25 cellular contexts compared by ENCODE assay signal in genomic region chr17:79098282-79098867, GRCh38. TPM values are rescaled to one million over a fixed set of nuclear protein-coding genes. Genes with fewer than 3 reads are reported as not detected.
DNase-seq lines count a peak whose midpoint lies in the region; ATAC-seq and TF ChIP-seq lines count a peak whose summit lies in the region.
"Had no signal": no experiment of that assay in that cellular context is flagged by ENCODE, and none has a peak within 500 bp of the region (broad histone marks: within the 10 kb centered on the region; RNA-seq: fewer than 3 reads in every experiment).

No MANE protein-coding gene starts in this region.

- H4K91ac ChIP-seq in neuronal stem cell (ENCODE audit: low read depth, low read length, poor library complexity): peak overlapping the region; percentile 24

- no CpG with 5 or more reads among the region's 16 CpGs for WGBS in neuronal stem cell (ENCODE audit: extremely low coverage in 2 of 2, insufficient read length in 2 of 2, insufficient replicate concordance in 1 of 2), 2 donors
- 25% methylated on average over 16 of the region's 16 CpGs for WGBS in GM23248 (ENCODE audit: low coverage in 1 of 2, low lambda C conversion rate in 2 of 2, missing lambda C conversion rate in 2 of 2), 2 experiments
- WGBS in prostate gland: 39% methylated on average over 16 of the region's 16 CpGs

- H3K4ac ChIP-seq in neuronal stem cell (ENCODE audit: low read length): no peak overlapping the region

- CTCF ChIA-PET in Caco-2 (lab: Charles Lee): interaction anchor here (0.6 kb wide), 1 partner anchor 526 kb away, joined by 3 read pairs; no protein-coding TSS in a partner anchor
- CTCF ChIA-PET in WTC11 (lab: Charles Lee): interaction anchor here (1.5 to 3.0 kb wide), 7 partner anchors 11 to 295 kb away, joined by 5 to 33 read pairs (median 7); no protein-coding TSS in a partner anchor

- H3K4me2 ChIP-seq in neuronal stem cell (ENCODE audit: insufficient read depth, low read length, poor library complexity, severe bottlenecking) (no peak overlapping the region), GM23248 (ENCODE audit: unreplicated experiment) (no peak overlapping the region)
- H3K4me2 ChIP-seq: A549; BLaER1 treated with 17β-estradiol and CSF1 and Interleukin-3, amounts not matched to agents 10 nM and 100 nM; KMS-11 had no signal

- peak overlapping the region; percentile 19 for H2BK5ac ChIP-seq in neuronal stem cell (ENCODE audit: low read length)

- H3K4me1 Mint-ChIP-seq in Caco-2 (ENCODE audit: low read depth, unreplicated experiment) (no peaks in the 10 kb centered on the region), WTC11 (peaks cover 7% of the 10 kb centered on the region)

- BruUV-seq in Caco-2 (replicated peaks; lab: Mats Ljungman, UMichigan): no TSS peak

- H3K79me2 ChIP-seq in GM23248 (ENCODE audit: insufficient read depth): no peaks in the 10 kb centered on the region

- H2AFZ ChIP-seq in neuronal stem cell (ENCODE audit: low read length) (no peak overlapping the region), GM23248 (no peak overlapping the region)

- no peaks in the 10 kb centered on the region for H3K79me1 ChIP-seq in neuronal stem cell (ENCODE audit: low read depth, low read length)

- peak overlapping the region; percentile 17 for H3K14ac ChIP-seq in neuronal stem cell (ENCODE audit: low read length)

- intact Hi-C loops in Caco-2 (cut with micrococcal nuclease; ENCODE audit: unreplicated experiment) (no loop called here), prostate gland (cut with DNase I) (no loop called here)

- H3K9me3 ChIP-seq in Caco-2: no peaks in the 10 kb centered on the region
- H3K9me3 ChIP-seq in neuronal stem cell (replicated peaks in 1 of 2; ENCODE audit: control insufficient read depth in 2 of 2, insufficient read depth in 1 of 2, low read depth in 1 of 2, low read length in 2 of 2): no peaks in the 10 kb centered on the region
- H3K9me3 ChIP-seq in GM23248 (ENCODE audit: low read depth): no peaks in the 10 kb centered on the region
- H3K9me3 ChIP-seq in prostate gland: no peaks in the 10 kb centered on the region
- H3K9me3 ChIP-seq: A549; BLaER1 treated with 17β-estradiol and CSF1 and Interleukin-3, amounts not matched to agents 10 nM and 100 nM; SJCRH30 had no signal

- no peaks in the 10 kb centered on the region for H3K36me3 Mint-ChIP-seq in Caco-2 (ENCODE audit: insufficient read depth, unreplicated experiment)
- no peaks in the 10 kb centered on the region for H3K36me3 Mint-ChIP-seq in WTC11
- H3K36me3 Mint-ChIP-seq: IgD-negative memory B cell had no signal

- H3K27me3 Mint-ChIP-seq in Caco-2 (ENCODE audit: insufficient read depth, unreplicated experiment) (peaks cover 16% of the 10 kb centered on the region), WTC11 (ENCODE audit: low read depth) (no peaks in the 10 kb centered on the region; the same call in 1 of the 2 replicates)

- H3K18ac ChIP-seq in neuronal stem cell (ENCODE audit: low read length): peak overlapping the region; percentile 83

- H2BK12ac ChIP-seq in neuronal stem cell (ENCODE audit: low read length): no peak overlapping the region

- H3K4me3 ChIP-seq in Caco-2 (ENCODE audit: low read depth, low read length) (no peak overlapping the region), H7 (ENCODE audit: insufficient read depth, low read depth, low read length) (no peak overlapping the region), neuronal stem cell (ENCODE audit: low read length in 2 of 2) (no peak overlapping the region), GM23248 (no peak overlapping the region), prostate gland (no peak overlapping the region)
- H3K4me3 ChIP-seq: A549; BLaER1 treated with 17β-estradiol and CSF1 and Interleukin-3, amounts not matched to agents 10 nM and 100 nM; GM12878; SJCRH30 had no signal

- DNase-seq in Caco-2 (peak in 1 of 2 experiments; percentile 27), H7 (peak; percentile 80), WTC11 (ENCODE audit: low spot score) (peak; percentile 47), neuronal stem cell (ENCODE audit: low spot score) (no peak), GM23248 (no peak), prostate gland (ENCODE audit: low spot score) (no peak)
- DNase-seq: AML-193; CD4-positive, alpha-beta T cell; GDM1; HFFc6; NCI-H1048; NCI-H1417 treated with DMSO at 0.1 percent for 48 hours; NCI-H187 treated with DMSO at 0.1 percent for 48 hours; NCI-H2107; NCI-H524; NCI-H774; PC-3; SJCRH30 had no signal

- H3K9me3 Mint-ChIP-seq in Caco-2 (ENCODE audit: unreplicated experiment) (no peaks in the 10 kb centered on the region), WTC11 (no peaks in the 10 kb centered on the region)
- H3K9me3 Mint-ChIP-seq: CD4-positive, alpha-beta T cell; HFFc6 had no signal

- H3K4me1 ChIP-seq in Caco-2 (no peaks in the 10 kb centered on the region; the same call in 1 of the 2 replicates), neuronal stem cell (ENCODE audit: control insufficient read depth in 2 of 2, insufficient read depth in 1 of 2, low read depth in 1 of 2, low read length in 2 of 2) (peaks cover 0 to 12% of the 10 kb centered on the region in 2 donors), GM23248 (ENCODE audit: insufficient read depth) (no peaks in the 10 kb centered on the region), prostate gland (replicated peaks) (peaks cover 7% of the 10 kb centered on the region)

- H3K27me3 ChIP-seq in Caco-2 (replicated peaks; ENCODE audit: control insufficient read depth, insufficient read depth, low read length) (0 out of 2 replicates have a peak, but pooled peaks cover 1% of the 10 kb centered on the region), H7 (ENCODE audit: control insufficient read depth, insufficient read depth, low read length) (no peaks in the 10 kb centered on the region), neuronal stem cell (ENCODE audit: control insufficient read depth in 3 of 3, insufficient read depth in 3 of 3, low read depth in 1 of 3, low read length in 3 of 3) (peaks cover 0 to 67% (median 2%) of the 10 kb centered on the region in 3 experiments), GM23248 (replicated peaks; ENCODE audit: insufficient read depth) (peaks cover 18% of the 10 kb centered on the region), prostate gland (replicated peaks; ENCODE audit: insufficient read depth) (peaks cover 34% of the 10 kb centered on the region)

- H2BK15ac ChIP-seq in neuronal stem cell (ENCODE audit: low read length): peak overlapping the region; percentile 7

- no peak overlapping the region for H3K9ac ChIP-seq in neuronal stem cell (ENCODE audit: low read depth, low read length, poor library complexity)
- H3K9ac ChIP-seq in GM23248: no peak overlapping the region
- H3K9ac ChIP-seq: BLaER1 treated with 17β-estradiol and CSF1 and Interleukin-3, amounts not matched to agents 10 nM and 100 nM; KMS-11 had no signal

- no peak overlapping the region for H4K8ac ChIP-seq in neuronal stem cell (ENCODE audit: low read depth, low read length)

- TF ChIP-seq CTCF in Caco-2 (IDR thresholded peaks at IDR 0.05; ENCODE audit: insufficient read depth in 1 of 2, low read depth in 1 of 2, low read length in 1 of 2, severe bottlenecking in 1 of 2, unreplicated experiment in 1 of 2): no peak
- no peak for TF ChIP-seq CTCF in WTC11 (IDR thresholded peaks at IDR 0.05)
- no peak for TF ChIP-seq CTCF in prostate gland (IDR thresholded peaks at IDR 0.05)

- no peaks in the 10 kb centered on the region for H3F3A ChIP-seq in GM23248 (ENCODE audit: insufficient read depth)

- POLR2A ChIA-PET in Caco-2 (lab: Charles Lee): no interaction called here
- POLR2A ChIA-PET in WTC11 (lab: Charles Lee): no interaction called here

- H2AK5ac ChIP-seq in neuronal stem cell (ENCODE audit: low read depth, low read length): peak overlapping the region; percentile 75

- H3K36me3 ChIP-seq in Caco-2 (ENCODE audit: control insufficient read depth, insufficient read depth, low read length): no peaks in the 10 kb centered on the region
- no peaks in the 10 kb centered on the region for H3K36me3 ChIP-seq in H7 (replicated peaks; ENCODE audit: control insufficient read depth, insufficient read depth, low read length)
- H3K36me3 ChIP-seq in neuronal stem cell (replicated peaks in 1 of 2; ENCODE audit: control insufficient read depth in 2 of 2, insufficient read depth in 2 of 2, low read length in 2 of 2): no peaks in the 10 kb centered on the region
- no peaks in the 10 kb centered on the region for H3K36me3 ChIP-seq in GM23248 (ENCODE audit: low read depth)
- no peaks in the 10 kb centered on the region for H3K36me3 ChIP-seq in prostate gland
- H3K36me3 ChIP-seq: BLaER1 treated with 17β-estradiol and CSF1 and Interleukin-3, amounts not matched to agents 10 nM and 100 nM; SJCRH30 had no signal

- peak; percentile 36 for ATAC-seq in WTC11
- ATAC-seq in HG02885 (IDR thresholded peaks at IDR 0.05; ENCODE audit: poor library complexity, unreplicated experiment): no peak
- ATAC-seq: GM12878, PC-3, Right ventricle myocardium inferior had no signal

- no peak overlapping the region for H3K27ac Mint-ChIP-seq in Caco-2 (ENCODE audit: unreplicated experiment)
- peak overlapping the region; percentile 89 for H3K27ac Mint-ChIP-seq in WTC11
- H3K27ac Mint-ChIP-seq: CD4-positive, alpha-beta T cell; HFFc6 had no signal

- no peaks in the 10 kb centered on the region for H3K9me2 ChIP-seq in GM23248 (ENCODE audit: insufficient read depth)

- H3K23ac ChIP-seq in neuronal stem cell (ENCODE audit: low read depth, low read length, poor library complexity): peak overlapping the region; percentile 68

- peak overlapping the region; percentile 11 for H3K4me3 Mint-ChIP-seq in Caco-2 (ENCODE audit: unreplicated experiment)
- peak overlapping the region; percentile 13; the same call in 1 of the 2 replicates for H3K4me3 Mint-ChIP-seq in WTC11
- H3K4me3 Mint-ChIP-seq: CD4-positive, alpha-beta T cell; HFFc6 had no signal

- H2BK120ac ChIP-seq in neuronal stem cell (ENCODE audit: low read depth, low read length): peak overlapping the region; percentile 44

- no peaks in the 10 kb centered on the region for H4K20me1 ChIP-seq in GM23248 (ENCODE audit: insufficient read depth)

- TF ChIP-seq POLR2A in prostate gland (IDR thresholded peaks at IDR 0.05): no peak

- in situ Hi-C loops in GM23248 (cut with MboI): loop anchor here (10.0 kb wide), 1 partner anchor 296 kb away; no protein-coding TSS in a partner anchor

- H3K27ac ChIP-seq in neuronal stem cell (replicated peaks; ENCODE audit: low read length) (no peak overlapping the region), GM23248 (no peak overlapping the region), prostate gland (no peak overlapping the region)
- H3K27ac ChIP-seq: A549; BLaER1 treated with 17β-estradiol and CSF1 and Interleukin-3, amounts not matched to agents 10 nM and 100 nM; KMS-11; SJCRH30 had no signal

RNA-seq across cellular contexts. Expression of gene ENGASE, which starts 23.8 kb away (rescaled TPM):
- total RNA-seq in Caco-2 (2022) (50.0 and 52.5 TPM in 2 replicates), WTC11 (2021) (40.0 to 47.5 TPM (median 41.6 TPM) in 3 replicates), prostate gland (10 to 100 TPM; 19.4 to 45.7 TPM)
- total RNA-seq in H7 (2014; rRNA removed; shearing (Covaris generic)): 13.3 and 21.3 TPM in 2 replicates
- 17.4 TPM for polyA plus RNA-seq in neuronal stem cell (2013, experiment 1 of 2)
- 18.1 TPM for polyA plus RNA-seq in neuronal stem cell (2013, experiment 2 of 2)
- 7.8 and 8.4 TPM in 2 replicates for total RNA-seq in GM23248 (2014; rRNA removed; shearing (Covaris generic))
- polyA plus RNA-seq in GM23248 (2016; fragmentation: Nextera tagmentation; extraction: Ambion mirVana): 4.3 and 5.1 TPM in 2 replicates

Comparison
In these comparisons a context has a peak if more than half of its experiments do, and no peak if none do; other contexts are left out.
1. DNase-seq: peak in H7 (single experiment) and WTC11 (single experiment); none in neuronal stem cell (single experiment), GM23248 (single experiment) and prostate gland (single experiment).